Comparison of ENCODE assay signal across 22 cellular contexts in the genomic region with DNA sequence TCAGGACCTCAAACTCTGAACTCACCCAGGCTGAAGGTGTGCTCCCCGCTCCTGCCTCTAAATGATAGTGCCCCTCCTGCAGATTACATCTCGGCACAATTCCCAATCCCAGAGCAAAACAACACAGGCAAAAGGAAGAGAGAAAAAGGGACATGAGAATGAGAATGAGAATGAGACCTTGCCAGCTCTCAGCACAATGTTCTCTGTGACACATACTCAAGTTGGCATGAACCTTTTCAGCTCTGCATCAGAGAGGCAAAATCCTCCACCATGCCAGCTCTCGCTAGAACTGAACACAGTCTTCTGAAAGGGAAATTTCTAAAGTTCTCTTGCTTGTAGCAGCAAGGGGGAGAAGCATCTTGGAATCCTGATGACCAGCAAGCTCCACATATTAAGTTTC.
"Had no signal": no experiment of that assay in that cellular context is flagged by ENCODE, and none has a peak within 500 bp of the region (broad histone marks: within the 10 kb centered on the region; RNA-seq: fewer than 3 reads in every experiment).

No MANE protein-coding gene starts in this region.

- DNase-seq: activated CD4-positive, alpha-beta T cell treated with anti-CD3 and anti-CD28 coated beads for 1 hour; activated CD4-positive, alpha-beta T cell treated with anti-CD3 and anti-CD28 coated beads for 4 hours; activated CD4-positive, alpha-beta T cell treated with anti-CD3 and anti-CD28 coated beads, Interleukin-2, amount 50 U/mL, for 1 hour; activated CD4-positive, alpha-beta T cell treated with anti-CD3 and anti-CD28 coated beads, Interleukin-2, amount 50 U/mL, for 48 hours; activated CD8-positive, alpha-beta memory T cell treated with anti-CD3 and anti-CD28 coated beads for 24 hours; activated CD8-positive, alpha-beta T cell treated with anti-CD3 and anti-CD28 coated beads for 36 hours; activated effector memory CD4-positive, alpha-beta T cell treated with Interleukin-2 at 50 U/mL for 16 hours; activated gamma-delta T cell treated with Interleukin-2 at 50 U/mL for 16 hours; activated naive CD4-positive, alpha-beta T cell treated with anti-CD3 and anti-CD28 coated beads, Interleukin-2, amount 50 U/mL, for 16 hours; activated naive CD4-positive, alpha-beta T cell treated with Interleukin-2 at 50 U/mL for 16 hours; activated T-cell treated with anti-CD3 and anti-CD28 coated beads, Interleukin-2, amount 50 U/mL, for 4 hours; amniotic stem cell; brain microvascular endothelial cell; colonic mucosa; effector CD8-positive, alpha-beta T cell; esophagus squamous epithelium; head of caudate nucleus; T-helper 2 cell had no signal

- H3K27me3 ChIP-seq: brain microvascular endothelial cell, colonic mucosa had no signal

- H3K4me1 ChIP-seq: colonic mucosa, esophagus squamous epithelium had no signal

- H3K4me3 ChIP-seq: colonic mucosa, esophagus squamous epithelium had no signal

- H3K36me3 ChIP-seq: brain microvascular endothelial cell, colonic mucosa, esophagus squamous epithelium had no signal

- H3K9me3 ChIP-seq: colonic mucosa, esophagus squamous epithelium had no signal

- ATAC-seq: activated CD8-positive, alpha-beta T cell treated with anti-CD3 and anti-CD28 coated beads for 36 hours; activated T-cell treated with anti-CD3 and anti-CD28 coated beads, Interleukin-2, amount 50 U/mL, for 4 hours; activated T-helper 17 cell treated with anti-CD3 and anti-CD28 coated beads, Interleukin-2, amount 50 U/mL, for 72 hours; WTC11 had no signal

- H3K27ac ChIP-seq: brain microvascular endothelial cell, colonic mucosa, epithelial cell of prostate, esophagus squamous epithelium, VCaP had no signal
